ENCODE assay signal across 9 cellular contexts in genomic region chr10:70742537-70743429, GRCh38.
DNase-seq lines count a peak whose midpoint lies in the region; ATAC-seq and TF ChIP-seq lines count a peak whose summit lies in the region.
"Had no signal": no experiment of that assay in that cellular context is flagged by ENCODE, and none has a peak within 500 bp of the region (broad histone marks: within the 10 kb centered on the region; RNA-seq: fewer than 3 reads in every experiment).

No MANE protein-coding gene starts in this region.

- H3K9me3 Mint-ChIP-seq in nephron: peaks cover 3% of the 10 kb centered on the region
- no peaks in the 10 kb centered on the region for H3K9me3 Mint-ChIP-seq in stimulated activated memory B cell treated with anti-CD40 and anti-IgM and Interleukin-4, amounts not matched to agents 10 μg/mL and 1 μg/mL and 100 μg/mL, for 72 hours
- H3K9me3 Mint-ChIP-seq: activated B cell treated with CpG ODN at 0.5 μM for 24 hours had no signal

- ATAC-seq in stimulated activated memory B cell treated with anti-CD40 and anti-IgM and Interleukin-4, amounts not matched to agents 10 μg/mL and 1 μg/mL and 100 μg/mL, for 72 hours: no peak

- H3K4me1 Mint-ChIP-seq in nephron: peaks cover 36% of the 10 kb centered on the region
- H3K4me1 Mint-ChIP-seq in stimulated activated memory B cell treated with anti-CD40 and anti-IgM and Interleukin-4, amounts not matched to agents 10 μg/mL and 1 μg/mL and 100 μg/mL, for 72 hours: peaks cover 8% of the 10 kb centered on the region
- H3K4me1 Mint-ChIP-seq: activated B cell treated with CpG ODN at 0.5 μM for 24 hours had no signal

- H3K36me3 Mint-ChIP-seq in nephron (ENCODE audit: low read depth): no peaks in the 10 kb centered on the region
- no peaks in the 10 kb centered on the region for H3K36me3 Mint-ChIP-seq in stimulated activated memory B cell treated with anti-CD40 and anti-IgM and Interleukin-4, amounts not matched to agents 10 μg/mL and 1 μg/mL and 100 μg/mL, for 72 hours

- peaks cover 4% of the 10 kb centered on the region for H3K27me3 Mint-ChIP-seq in nephron (ENCODE audit: low read depth)
- H3K27me3 Mint-ChIP-seq in stimulated activated memory B cell treated with anti-CD40 and anti-IgM and Interleukin-4, amounts not matched to agents 10 μg/mL and 1 μg/mL and 100 μg/mL, for 72 hours: peaks cover 10% of the 10 kb centered on the region
- H3K27me3 Mint-ChIP-seq: activated B cell treated with CpG ODN at 0.5 μM for 24 hours had no signal

- DNase-seq in CMK (ENCODE audit: low read depth) (peak; percentile 56), OCI-M1 (lab: John Stamatoyannopoulos, UW) (peak; percentile 97), fibroblast of mammary gland (ENCODE audit: low read depth) (peak; percentile 51), NCI-H2107 treated with DMSO at 0.1 percent for 48 hours (lab: John Stamatoyannopoulos, UW; ENCODE audit: unreplicated experiment) (no peak), NCI-H146 (lab: John Stamatoyannopoulos, UW) (no peak), hippocampal formation (lab: John Stamatoyannopoulos, UW) (no peak)
- DNase-seq: activated B cell treated with CpG ODN at 0.5 μM for 24 hours had no signal

- H3K4me3 Mint-ChIP-seq in nephron: no peak overlapping the region
- no peak overlapping the region for H3K4me3 Mint-ChIP-seq in stimulated activated memory B cell treated with anti-CD40 and anti-IgM and Interleukin-4, amounts not matched to agents 10 μg/mL and 1 μg/mL and 100 μg/mL, for 72 hours
- H3K4me3 Mint-ChIP-seq: activated B cell treated with CpG ODN at 0.5 μM for 24 hours had no signal

- no peak overlapping the region for H3K4me3 ChIP-seq in fibroblast of mammary gland (ENCODE audit: control insufficient read depth, low read depth, low read length)

- no peak for TF ChIP-seq CTCF in fibroblast of mammary gland (conservative IDR thresholded peaks at IDR 0.05; ENCODE audit: control insufficient read depth, insufficient read depth, low read depth, low read length)
- no peak for TF ChIP-seq CTCF in nephron (IDR thresholded peaks at IDR 0.05; ENCODE audit: unreplicated experiment in 3 of 3)

- H3K27ac Mint-ChIP-seq in nephron: peak overlapping the region; percentile 45 to 90 (median 61)
- H3K27ac Mint-ChIP-seq in stimulated activated memory B cell treated with anti-CD40 and anti-IgM and Interleukin-4, amounts not matched to agents 10 μg/mL and 1 μg/mL and 100 μg/mL, for 72 hours: no peak overlapping the region
- H3K27ac Mint-ChIP-seq: activated B cell treated with CpG ODN at 0.5 μM for 24 hours had no signal

Comparison
In these comparisons a context has a peak if more than half of its experiments do, and no peak if none do; other contexts are left out.
1. DNase-seq: peak in CMK (single experiment), OCI-M1 (single experiment) and fibroblast of mammary gland (single experiment); none in NCI-H2107 treated with DMSO at 0.1 percent for 48 hours (single experiment), NCI-H146 (single experiment) and hippocampal formation (0 of 2).